ENCODE assay signal across 8 cellular contexts in genomic region chr4:184825394-184826314, GRCh38. TPM values are rescaled to one million over a fixed set of nuclear protein-coding genes. Genes with fewer than 3 reads are reported as not detected.
DNase-seq lines count a peak whose midpoint lies in the region; ATAC-seq and FAIRE-seq lines count a peak whose summit lies in the region.

TSS of gene ACSL1 (minus strand) at chr4:184825968. CDS start at chr4:184803514, 22,454 bp downstream.

- no peaks in the 10 kb centered on the region for H3K36me3 ChIP-seq in Karpas-422 (ENCODE audit: insufficient read depth, low read length)

- peak within 1 kb of the TSS; percentile 67 for H3K4me3 ChIP-seq in Karpas-422 (ENCODE audit: low read length)

- no peaks in the 10 kb centered on the region for H3K9me2 ChIP-seq in Karpas-422 (replicated peaks; ENCODE audit: insufficient read depth, low read length)

- intact Hi-C loops in left ventricle myocardium superior (cut with micrococcal nuclease): no loop called here

- H4K20me1 ChIP-seq in Karpas-422 (ENCODE audit: insufficient read depth, low read depth, low read length): no peaks in the 10 kb centered on the region

- no peaks in the 10 kb centered on the region for H3K27me3 ChIP-seq in Karpas-422 (ENCODE audit: low read length)

- peak within 1 kb of the TSS; percentile 65 for H3K9ac ChIP-seq in Karpas-422 (ENCODE audit: low read length)

- H3K79me2 ChIP-seq in Karpas-422 (ENCODE audit: low read length): no peaks in the 10 kb centered on the region

- FAIRE-seq in urothelium cell line (lab: Jason Lieb, UNC): no peak

- peak; percentile 64 for DNase-seq in GDM1 (lab: John Stamatoyannopoulos, UW)
- DNase-seq in Karpas-422: peak; percentile 72
- DNase-seq in T-helper 1 cell: peak; percentile 64 to 84 (median 69)
- DNase-seq in left ventricle myocardium superior: peak; percentile 95
- DNase-seq in pulmonary artery endothelial cell (ENCODE audit: low read depth, low spot score): no peak
- DNase-seq in urothelium cell line (ENCODE audit: low spot score): peak; percentile 94

- ATAC-seq in GM21737 (IDR thresholded peaks at IDR 0.05; ENCODE audit: unreplicated experiment) (peak; percentile 63), left ventricle myocardium superior (peak; percentile 89)

- WGBS in adipose tissue, 3 donors: 0 to 1% (median 0%) methylated on average over 94 to 139 of the region's 139 CpGs

- peaks cover 15% of the 10 kb centered on the region for H3K4me1 ChIP-seq in Karpas-422 (ENCODE audit: low read length)

- no peaks in the 10 kb centered on the region for H3K9me3 ChIP-seq in Karpas-422 (ENCODE audit: low read length)

- peak within 1 kb of the TSS; percentile 73 for H3K4me2 ChIP-seq in Karpas-422 (ENCODE audit: low read depth, low read length, poor library complexity, severe bottlenecking)

- peak within 1 kb of the TSS; percentile 75; the same call in 1 of the 2 replicates for H2AFZ ChIP-seq in Karpas-422 (ENCODE audit: low read length)

- H3K27ac ChIP-seq in Karpas-422 (ENCODE audit: low read length) (no peak within 1 kb of the TSS), adipose tissue (ENCODE audit: low read depth, low read length) (peak within 1 kb of the TSS; percentile 40)

RNA-seq across cellular contexts. Expression of gene ACSL1, which starts in this region (rescaled TPM):
- 1.4 and 3.1 TPM in 2 replicates for total RNA-seq in Karpas-422 (2014; rRNA removed; shearing (Covaris generic); ENCODE audit: low replicate concordance)
- 1,000 to 10,000 TPM in 1 of 3 donors, 100 to 1,000 TPM in 2; 229 to 1,419 (median 453) TPM for polyA plus RNA-seq in adipose tissue
- total RNA-seq in left ventricle myocardium superior: 477 TPM
- 24.7 and 33.2 TPM in 2 replicates for total RNA-seq in pulmonary artery endothelial cell

Comparison
In these comparisons a context has a peak if more than half of its experiments do, and no peak if none do; other contexts are left out.
1. RNA of gene ACSL1 (total RNA-seq): 477 TPM in left ventricle myocardium superior (single experiment); 24.7 to 33.2 TPM in pulmonary artery endothelial cell and 1.4 to 3.1 TPM in Karpas-422; every median in the first group is over 10 times any median in the second.